37 cellular contexts compared by ENCODE assay signal in the genomic region with DNA sequence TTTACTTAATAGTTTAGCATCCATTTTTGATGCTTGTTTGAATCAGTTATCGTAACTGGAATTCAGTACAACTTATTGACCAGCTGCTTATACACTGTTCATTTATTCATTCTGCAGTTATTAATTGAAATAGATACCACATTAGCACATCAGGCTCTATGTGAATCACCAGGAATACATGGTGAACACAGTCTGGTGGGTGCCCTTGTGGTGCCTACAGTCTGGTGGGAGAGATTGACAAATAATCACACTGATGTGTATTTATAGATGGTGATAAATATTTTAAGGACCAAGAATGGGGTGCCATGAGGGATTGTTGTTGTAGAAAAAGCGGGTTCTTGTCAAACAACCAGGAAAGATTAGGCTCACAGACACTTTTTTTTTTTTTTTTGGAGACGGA.
"Had no signal": no experiment of that assay in that cellular context is flagged by ENCODE, and none has a peak within 500 bp of the region (broad histone marks: within the 10 kb centered on the region; RNA-seq: fewer than 3 reads in every experiment).

No MANE protein-coding gene starts in this region.

- H3K4me3 Mint-ChIP-seq: activated naive CD4-positive, alpha-beta T cell treated with anti-CD3 and anti-CD28 coated beads for 36 hours; activated naive CD4-positive, alpha-beta T cell treated with anti-CD3 and anti-CD28 coated beads, Interleukin-2, amount 10 ng/mL, durations not matched to agents 7 days and 5 days; activated naive CD4-positive, alpha-beta T cell treated with anti-CD3 and anti-CD28 coated beads, Interleukin-2, amount 50 U/mL, for 24 hours; activated naive CD8-positive, alpha-beta T cell; activated naive CD8-positive, alpha-beta T cell treated with anti-CD3 and anti-CD28 coated beads for 36 hours; activated naive CD8-positive, alpha-beta T cell treated with anti-CD3 and anti-CD28 coated beads, Interleukin-2, amount 10 ng/mL, durations not matched to agents 7 days and 5 days; activated naive CD8-positive, alpha-beta T cell treated with anti-CD3 and anti-CD28 coated beads, Interleukin-2, amount 50 U/mL, for 24 hours; activated T-cell treated with anti-CD3 and anti-CD28 coated beads, Interleukin-2, amount 50 U/mL, for 24 hours; activated T-cell treated with anti-CD3 and anti-CD28 coated beads, Interleukin-2, amount 50 U/mL, for 4 hours; activated T-cell treated with anti-CD3 and anti-CD28 coated beads, Interleukin-2, amount 50 U/mL, for 72 hours; activated T-helper 1 cell treated with anti-CD3 and anti-CD28 coated beads, Interleukin-12 subunit alpha, Interleukin-12 subunit beta, Interleukin-2, Interleukin-4 antibody, amounts not matched to agents 30 ng/mL and 10 ng/mL and 1 ng/mL, durations not matched to agents 14 hours and 24 hours and 36 hours; activated T-helper 17 cell treated with anti-CD3 and anti-CD28 coated beads, Interleukin-2, amount 50 U/mL, for 72 hours; brain; central memory CD8-positive, alpha-beta T cell had no signal

- H3K27ac Mint-ChIP-seq: activated naive CD4-positive, alpha-beta T cell treated with anti-CD3 and anti-CD28 coated beads for 36 hours; activated naive CD4-positive, alpha-beta T cell treated with anti-CD3 and anti-CD28 coated beads, Interleukin-2, amount 10 ng/mL, durations not matched to agents 7 days and 5 days; activated naive CD4-positive, alpha-beta T cell treated with anti-CD3 and anti-CD28 coated beads, Interleukin-2, amount 50 U/mL, for 24 hours; activated naive CD4-positive, alpha-beta T cell treated with anti-CD3 and anti-CD28 coated beads, Interleukin-2, amount 50 U/mL, for 72 hours; activated naive CD8-positive, alpha-beta T cell; activated naive CD8-positive, alpha-beta T cell treated with anti-CD3 and anti-CD28 coated beads for 36 hours; activated naive CD8-positive, alpha-beta T cell treated with anti-CD3 and anti-CD28 coated beads, Interleukin-2, amount 10 ng/mL, durations not matched to agents 7 days and 5 days; activated naive CD8-positive, alpha-beta T cell treated with anti-CD3 and anti-CD28 coated beads, Interleukin-2, amount 50 U/mL, for 24 hours; activated T-cell treated with anti-CD3 and anti-CD28 coated beads, Interleukin-2, amount 50 U/mL, for 24 hours; activated T-cell treated with anti-CD3 and anti-CD28 coated beads, Interleukin-2, amount 50 U/mL, for 72 hours; activated T-helper 1 cell treated with anti-CD3 and anti-CD28 coated beads, Interleukin-12 subunit alpha, Interleukin-12 subunit beta, Interleukin-2, Interleukin-4 antibody, amounts not matched to agents 30 ng/mL and 10 ng/mL and 1 ng/mL, durations not matched to agents 14 hours and 24 hours and 36 hours; activated T-helper 17 cell treated with anti-CD3 and anti-CD28 coated beads, Interleukin-2, amount 50 U/mL, for 72 hours; activated T-helper 2 cell treated with anti-CD3 and anti-CD28 coated beads, Interferon-gamma antibody, Interleukin-2, Interleukin-4, amounts not matched to agents 10 μg/mL and 5 μg/mL and 100 μg/mL, durations not matched to agents 14 hours and 24 hours and 36 hours; brain had no signal

- ATAC-seq: activated naive CD4-positive, alpha-beta T cell treated with anti-CD3 and anti-CD28 coated beads, Interleukin-2, amount 50 U/mL, for 72 hours; activated naive CD8-positive, alpha-beta T cell treated with anti-CD3 and anti-CD28 coated beads, Interleukin-2, amount 50 U/mL, for 24 hours; activated T-cell treated with anti-CD3 and anti-CD28 coated beads, Interleukin-2, amount 50 U/mL, for 4 hours; activated T-cell treated with anti-CD3 and anti-CD28 coated beads, Interleukin-2, amount 50 U/mL, for 72 hours; activated T-helper 17 cell treated with anti-CD3 and anti-CD28 coated beads, Interleukin-2, amount 50 U/mL, for 72 hours; body of pancreas had no signal

- H3K36me3 Mint-ChIP-seq: activated naive CD4-positive, alpha-beta T cell treated with anti-CD3 and anti-CD28 coated beads, Interleukin-2, amount 10 ng/mL, durations not matched to agents 7 days and 5 days had no signal

- H3K27me3 Mint-ChIP-seq: activated naive CD4-positive, alpha-beta T cell treated with anti-CD3 and anti-CD28 coated beads, Interleukin-2, amount 10 ng/mL, durations not matched to agents 7 days and 5 days; activated naive CD4-positive, alpha-beta T cell treated with anti-CD3 and anti-CD28 coated beads, Interleukin-2, amount 50 U/mL, for 24 hours; activated naive CD8-positive, alpha-beta T cell; activated naive CD8-positive, alpha-beta T cell treated with anti-CD3 and anti-CD28 coated beads for 36 hours; activated naive CD8-positive, alpha-beta T cell treated with anti-CD3 and anti-CD28 coated beads, Interleukin-2, amount 10 ng/mL, durations not matched to agents 7 days and 5 days; activated T-cell treated with anti-CD3 and anti-CD28 coated beads, Interleukin-2, amount 50 U/mL, for 24 hours; activated T-helper 17 cell treated with anti-CD3 and anti-CD28 coated beads, Interleukin-2, amount 50 U/mL, for 72 hours; brain; central memory CD8-positive, alpha-beta T cell had no signal

- H3K4me3 ChIP-seq: adrenal gland, ascending aorta, body of pancreas, breast epithelium, cardiac muscle cell had no signal

- H3K27me3 ChIP-seq: adrenal gland, ascending aorta, body of pancreas, brain microvascular endothelial cell, breast epithelium, cardiac muscle cell had no signal

- H3K27ac ChIP-seq: adrenal gland, ascending aorta, body of pancreas, brain microvascular endothelial cell, breast epithelium, cardiac muscle cell had no signal

- H3K36me3 ChIP-seq: adrenal gland, ascending aorta, brain microvascular endothelial cell, breast epithelium, cardiac muscle cell had no signal

- H3K4me1 ChIP-seq: adrenal gland, ascending aorta, body of pancreas, breast epithelium had no signal

- DNase-seq: activated effector memory CD4-positive, alpha-beta T cell treated with anti-CD3 and anti-CD28 coated beads, Interleukin-2, amount 50 U/mL, for 16 hours; activated effector memory CD4-positive, alpha-beta T cell treated with Interleukin-2 at 50 U/mL for 16 hours; activated gamma-delta T cell; activated gamma-delta T cell treated with Interleukin-2 at 50 U/mL for 16 hours; activated naive CD4-positive, alpha-beta T cell; activated naive CD4-positive, alpha-beta T cell treated with anti-CD3 and anti-CD28 coated beads for 36 hours; activated naive CD4-positive, alpha-beta T cell treated with anti-CD3 and anti-CD28 coated beads, Interleukin-2, amount 10 ng/mL, durations not matched to agents 7 days and 5 days; activated naive CD4-positive, alpha-beta T cell treated with anti-CD3 and anti-CD28 coated beads, Interleukin-2, amount 50 U/mL, for 16 hours; activated naive CD4-positive, alpha-beta T cell treated with Interleukin-2 at 50 U/mL for 16 hours; activated naive CD8-positive, alpha-beta T cell treated with anti-CD3 and anti-CD28 coated beads for 36 hours; activated naive CD8-positive, alpha-beta T cell treated with anti-CD3 and anti-CD28 coated beads, Interleukin-2, amount 10 ng/mL, durations not matched to agents 7 days and 5 days; activated naive CD8-positive, alpha-beta T cell treated with anti-CD3 and anti-CD28 coated beads, Interleukin-2, amount 50 U/mL, for 24 hours; activated T-cell treated with anti-CD3 and anti-CD28 coated beads, Interleukin-2, amount 50 U/mL, for 24 hours; activated T-cell treated with anti-CD3 and anti-CD28 coated beads, Interleukin-2, amount 50 U/mL, for 4 hours; activated T-cell treated with anti-CD3 and anti-CD28 coated beads, Interleukin-2, amount 50 U/mL, for 48 hours; activated T-cell treated with anti-CD3 and anti-CD28 coated beads, Interleukin-2, amount 50 U/mL, for 72 hours; adrenal gland; amniotic stem cell; amygdala; anterior cingulate cortex; aorta; body of pancreas; brain microvascular endothelial cell; caudate nucleus; central memory CD4-positive, alpha-beta T cell; cerebellar nuclear complex had no signal

- H3K4me1 Mint-ChIP-seq: activated naive CD4-positive, alpha-beta T cell treated with anti-CD3 and anti-CD28 coated beads, Interleukin-2, amount 10 ng/mL, durations not matched to agents 7 days and 5 days; activated naive CD4-positive, alpha-beta T cell treated with anti-CD3 and anti-CD28 coated beads, Interleukin-2, amount 50 U/mL, for 24 hours; activated naive CD8-positive, alpha-beta T cell treated with anti-CD3 and anti-CD28 coated beads, Interleukin-2, amount 50 U/mL, for 24 hours; activated T-helper 17 cell treated with anti-CD3 and anti-CD28 coated beads, Interleukin-2, amount 50 U/mL, for 72 hours; brain had no signal

- H3K9me3 Mint-ChIP-seq: activated naive CD4-positive, alpha-beta T cell treated with anti-CD3 and anti-CD28 coated beads, Interleukin-2, amount 50 U/mL, for 24 hours had no signal

- H3K9me3 ChIP-seq: adrenal gland had no signal
